In the genomic region with DNA sequence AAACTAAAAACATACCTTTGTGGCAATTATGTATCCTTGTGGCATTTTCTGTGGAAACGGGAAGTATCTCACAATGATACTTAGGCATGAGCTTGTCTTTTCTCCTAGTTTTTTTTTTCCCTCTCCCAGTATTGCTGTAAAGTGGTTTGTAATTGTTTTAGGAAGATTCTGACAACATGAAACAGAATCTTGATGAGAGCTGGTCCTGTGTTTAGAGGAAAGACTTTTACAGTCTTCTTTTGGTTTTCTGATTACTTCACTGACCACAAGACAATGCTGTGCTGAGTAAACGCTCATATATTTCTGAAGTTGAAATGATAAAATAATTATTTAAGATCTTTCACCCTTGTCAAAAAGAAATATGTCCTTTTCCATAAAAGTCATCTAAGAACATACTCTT, we compare ENCODE assay signal across 24 cellular contexts.
"Had no signal": no experiment of that assay in that cellular context is flagged by ENCODE, and none has a peak within 500 bp of the region (broad histone marks: within the 10 kb centered on the region; RNA-seq: fewer than 3 reads in every experiment).

No MANE protein-coding gene starts in this region.

- H3K27ac ChIP-seq: HL-60, KMS-11, PC-9, Peyer's patch, SJCRH30 had no signal

- DNase-seq: Kasumi-1, MM.1S, NCI-H1092 treated with DMSO at 0.1 percent for 48 hours, NCI-H1436, NCI-H187, NCI-H2029, NCI-H2081 treated with DMSO at 0.1 percent for 48 hours, NCI-H2171, NCI-H226, NCI-H446, NCI-H510A, NCI-H524 treated with DMSO at 0.1 percent for 48 hours, NCI-H69, NCI-H774, OCI-M1, PC-9, Peyer's patch, SHP77 treated with DMSO at 0.1 percent for 48 hours, SJCRH30, SW 1271 had no signal

- H3K4me3 ChIP-seq: K562, PC-9, Peyer's patch, SJCRH30 had no signal

- H3K4me1 ChIP-seq: Peyer's patch, SJCRH30 had no signal

- H3K27me3 ChIP-seq: Peyer's patch, SJCRH30 had no signal

- H3K9me3 ChIP-seq: Peyer's patch, SJCRH30 had no signal

- H3K4me2 ChIP-seq: KMS-11, PC-9 had no signal

- H3K9ac ChIP-seq: KMS-11 had no signal

- ATAC-seq: K562, Right ventricle myocardium inferior had no signal

- H2AFZ ChIP-seq: PC-9 had no signal

- H3K36me3 ChIP-seq: Peyer's patch, SJCRH30 had no signal
